1 cellular context compared by ENCODE assay signal in the genomic region with DNA sequence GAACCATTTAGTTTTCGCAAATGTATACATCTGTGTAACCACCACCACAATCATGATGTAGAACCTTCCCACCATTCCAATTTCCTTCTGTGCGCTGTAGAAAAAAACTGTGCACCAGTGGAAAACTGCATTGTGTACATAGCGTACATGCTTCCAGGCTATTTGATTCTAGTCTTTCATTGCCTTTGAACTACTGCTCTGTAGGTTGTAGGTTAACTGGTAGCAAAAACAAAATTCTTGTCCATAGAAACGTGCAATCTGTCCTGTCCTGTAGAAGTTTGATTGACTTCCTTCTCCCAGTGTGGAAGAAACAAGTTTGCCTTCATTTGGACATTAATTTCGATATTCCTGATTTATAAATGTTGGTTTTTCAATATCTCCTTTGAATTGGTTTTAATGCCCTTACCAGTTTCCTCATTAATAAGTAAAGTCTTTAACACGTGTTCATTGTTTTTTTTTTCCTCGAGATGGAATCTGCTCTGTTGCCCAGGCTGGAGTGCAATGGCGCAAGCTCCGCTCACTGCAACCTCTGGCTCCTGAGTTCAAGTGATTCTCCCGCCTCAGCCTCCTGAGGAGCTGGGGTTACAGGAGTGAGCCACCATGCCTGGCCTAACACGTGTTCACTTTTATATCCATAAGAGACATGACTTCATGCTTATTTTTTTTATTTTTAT.
TF ChIP-seq lines count a peak whose summit lies in the region.

No MANE protein-coding gene starts in this region.

TF ChIP-seq in HepG2, 621 proteins besides CTCF, POLR2A, EP300 and RAD21 (continued from another document and continues in another):
- TF ChIP-seq, protein P1, sequence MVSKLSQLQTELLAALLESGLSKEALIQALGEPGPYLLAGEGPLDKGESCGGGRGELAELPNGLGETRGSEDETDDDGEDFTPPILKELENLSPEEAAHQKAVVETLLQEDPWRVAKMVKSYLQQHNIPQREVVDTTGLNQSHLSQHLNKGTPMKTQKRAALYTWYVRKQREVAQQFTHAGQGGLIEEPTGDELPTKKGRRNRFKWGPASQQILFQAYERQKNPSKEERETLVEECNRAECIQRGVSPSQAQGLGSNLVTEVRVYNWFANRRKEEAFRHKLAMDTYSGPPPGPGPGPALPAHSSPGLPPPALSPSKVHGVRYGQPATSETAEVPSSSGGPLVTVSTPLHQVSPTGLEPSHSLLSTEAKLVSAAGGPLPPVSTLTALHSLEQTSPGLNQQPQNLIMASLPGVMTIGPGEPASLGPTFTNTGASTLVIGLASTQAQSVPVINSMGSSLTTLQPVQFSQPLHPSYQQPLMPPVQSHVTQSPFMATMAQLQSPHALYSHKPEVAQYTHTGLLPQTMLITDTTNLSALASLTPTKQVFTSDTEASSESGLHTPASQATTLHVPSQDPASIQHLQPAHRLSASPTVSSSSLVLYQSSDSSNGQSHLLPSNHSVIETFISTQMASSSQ (IDR thresholded peaks at IDR 0.05; ENCODE audit: low read depth), result peak; percentile 66
- TF ChIP-seq, protein P1 (CRISPR knock-in tag; IDR thresholded peaks at IDR 0.05; ENCODE audit: borderline replicate concordance), result no peak
- TF ChIP-seq, protein P2, sequence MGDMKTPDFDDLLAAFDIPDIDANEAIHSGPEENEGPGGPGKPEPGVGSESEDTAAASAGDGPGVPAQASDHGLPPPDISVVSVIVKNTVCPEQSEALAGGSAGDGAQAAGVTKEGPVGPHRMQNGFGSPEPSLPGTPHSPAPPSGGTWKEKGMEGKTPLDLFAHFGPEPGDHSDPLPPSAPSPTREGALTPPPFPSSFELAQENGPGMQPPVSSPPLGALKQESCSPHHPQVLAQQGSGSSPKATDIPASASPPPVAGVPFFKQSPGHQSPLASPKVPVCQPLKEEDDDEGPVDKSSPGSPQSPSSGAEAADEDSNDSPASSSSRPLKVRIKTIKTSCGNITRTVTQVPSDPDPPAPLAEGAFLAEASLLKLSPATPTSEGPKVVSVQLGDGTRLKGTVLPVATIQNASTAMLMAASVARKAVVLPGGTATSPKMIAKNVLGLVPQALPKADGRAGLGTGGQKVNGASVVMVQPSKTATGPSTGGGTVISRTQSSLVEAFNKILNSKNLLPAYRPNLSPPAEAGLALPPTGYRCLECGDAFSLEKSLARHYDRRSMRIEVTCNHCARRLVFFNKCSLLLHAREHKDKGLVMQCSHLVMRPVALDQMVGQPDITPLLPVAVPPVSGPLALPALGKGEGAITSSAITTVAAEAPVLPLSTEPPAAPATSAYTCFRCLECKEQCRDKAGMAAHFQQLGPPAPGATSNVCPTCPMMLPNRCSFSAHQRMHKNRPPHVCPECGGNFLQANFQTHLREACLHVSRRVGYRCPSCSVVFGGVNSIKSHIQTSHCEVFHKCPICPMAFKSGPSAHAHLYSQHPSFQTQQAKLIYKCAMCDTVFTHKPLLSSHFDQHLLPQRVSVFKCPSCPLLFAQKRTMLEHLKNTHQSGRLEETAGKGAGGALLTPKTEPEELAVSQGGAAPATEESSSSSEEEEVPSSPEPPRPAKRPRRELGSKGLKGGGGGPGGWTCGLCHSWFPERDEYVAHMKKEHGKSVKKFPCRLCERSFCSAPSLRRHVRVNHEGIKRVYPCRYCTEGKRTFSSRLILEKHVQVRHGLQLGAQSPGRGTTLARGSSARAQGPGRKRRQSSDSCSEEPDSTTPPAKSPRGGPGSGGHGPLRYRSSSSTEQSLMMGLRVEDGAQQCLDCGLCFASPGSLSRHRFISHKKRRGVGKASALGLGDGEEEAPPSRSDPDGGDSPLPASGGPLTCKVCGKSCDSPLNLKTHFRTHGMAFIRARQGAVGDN (CRISPR knock-in tag; IDR thresholded peaks at IDR 0.05), result peak; percentile 73
- TF ChIP-seq, protein P3, sequence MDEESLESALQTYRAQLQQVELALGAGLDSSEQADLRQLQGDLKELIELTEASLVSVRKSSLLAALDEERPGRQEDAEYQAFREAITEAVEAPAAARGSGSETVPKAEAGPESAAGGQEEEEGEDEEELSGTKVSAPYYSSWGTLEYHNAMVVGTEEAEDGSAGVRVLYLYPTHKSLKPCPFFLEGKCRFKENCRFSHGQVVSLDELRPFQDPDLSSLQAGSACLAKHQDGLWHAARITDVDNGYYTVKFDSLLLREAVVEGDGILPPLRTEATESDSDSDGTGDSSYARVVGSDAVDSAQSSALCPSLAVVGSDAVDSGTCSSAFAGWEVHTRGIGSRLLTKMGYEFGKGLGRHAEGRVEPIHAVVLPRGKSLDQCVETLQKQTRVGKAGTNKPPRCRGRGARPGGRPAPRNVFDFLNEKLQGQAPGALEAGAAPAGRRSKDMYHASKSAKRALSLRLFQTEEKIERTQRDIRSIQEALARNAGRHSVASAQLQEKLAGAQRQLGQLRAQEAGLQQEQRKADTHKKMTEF (CRISPR knock-in tag; IDR thresholded peaks at IDR 0.05), result peak; percentile 63
- TF ChIP-seq, protein P4, sequence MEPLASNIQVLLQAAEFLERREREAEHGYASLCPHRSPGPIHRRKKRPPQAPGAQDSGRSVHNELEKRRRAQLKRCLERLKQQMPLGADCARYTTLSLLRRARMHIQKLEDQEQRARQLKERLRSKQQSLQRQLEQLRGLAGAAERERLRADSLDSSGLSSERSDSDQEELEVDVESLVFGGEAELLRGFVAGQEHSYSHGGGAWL (CRISPR knock-in tag; IDR thresholded peaks at IDR 0.05), result no peak
- TF ChIP-seq HDAC1 (CRISPR knock-in tag; IDR thresholded peaks at IDR 0.05), result no peak; the same call in 1 of the 2 replicates
- TF ChIP-seq ZNF225 (CRISPR knock-in tag; IDR thresholded peaks at IDR 0.05), result no peak
- TF ChIP-seq TOPORS (CRISPR knock-in tag; IDR thresholded peaks at IDR 0.05), result no peak
- no peak for TF ChIP-seq MXD4 (CRISPR knock-in tag; IDR thresholded peaks at IDR 0.05)
- TF ChIP-seq ATAD3A (CRISPR knock-in tag; IDR thresholded peaks at IDR 0.05), result no peak
- no peak for TF ChIP-seq NR3C1 (CRISPR knock-in tag; IDR thresholded peaks at IDR 0.05)
- no peak for TF ChIP-seq CCDC6 (CRISPR knock-in tag; IDR thresholded peaks at IDR 0.05)
- TF ChIP-seq ZNF124 (CRISPR knock-in tag; IDR thresholded peaks at IDR 0.05), result no peak
- TF ChIP-seq, protein P5, sequence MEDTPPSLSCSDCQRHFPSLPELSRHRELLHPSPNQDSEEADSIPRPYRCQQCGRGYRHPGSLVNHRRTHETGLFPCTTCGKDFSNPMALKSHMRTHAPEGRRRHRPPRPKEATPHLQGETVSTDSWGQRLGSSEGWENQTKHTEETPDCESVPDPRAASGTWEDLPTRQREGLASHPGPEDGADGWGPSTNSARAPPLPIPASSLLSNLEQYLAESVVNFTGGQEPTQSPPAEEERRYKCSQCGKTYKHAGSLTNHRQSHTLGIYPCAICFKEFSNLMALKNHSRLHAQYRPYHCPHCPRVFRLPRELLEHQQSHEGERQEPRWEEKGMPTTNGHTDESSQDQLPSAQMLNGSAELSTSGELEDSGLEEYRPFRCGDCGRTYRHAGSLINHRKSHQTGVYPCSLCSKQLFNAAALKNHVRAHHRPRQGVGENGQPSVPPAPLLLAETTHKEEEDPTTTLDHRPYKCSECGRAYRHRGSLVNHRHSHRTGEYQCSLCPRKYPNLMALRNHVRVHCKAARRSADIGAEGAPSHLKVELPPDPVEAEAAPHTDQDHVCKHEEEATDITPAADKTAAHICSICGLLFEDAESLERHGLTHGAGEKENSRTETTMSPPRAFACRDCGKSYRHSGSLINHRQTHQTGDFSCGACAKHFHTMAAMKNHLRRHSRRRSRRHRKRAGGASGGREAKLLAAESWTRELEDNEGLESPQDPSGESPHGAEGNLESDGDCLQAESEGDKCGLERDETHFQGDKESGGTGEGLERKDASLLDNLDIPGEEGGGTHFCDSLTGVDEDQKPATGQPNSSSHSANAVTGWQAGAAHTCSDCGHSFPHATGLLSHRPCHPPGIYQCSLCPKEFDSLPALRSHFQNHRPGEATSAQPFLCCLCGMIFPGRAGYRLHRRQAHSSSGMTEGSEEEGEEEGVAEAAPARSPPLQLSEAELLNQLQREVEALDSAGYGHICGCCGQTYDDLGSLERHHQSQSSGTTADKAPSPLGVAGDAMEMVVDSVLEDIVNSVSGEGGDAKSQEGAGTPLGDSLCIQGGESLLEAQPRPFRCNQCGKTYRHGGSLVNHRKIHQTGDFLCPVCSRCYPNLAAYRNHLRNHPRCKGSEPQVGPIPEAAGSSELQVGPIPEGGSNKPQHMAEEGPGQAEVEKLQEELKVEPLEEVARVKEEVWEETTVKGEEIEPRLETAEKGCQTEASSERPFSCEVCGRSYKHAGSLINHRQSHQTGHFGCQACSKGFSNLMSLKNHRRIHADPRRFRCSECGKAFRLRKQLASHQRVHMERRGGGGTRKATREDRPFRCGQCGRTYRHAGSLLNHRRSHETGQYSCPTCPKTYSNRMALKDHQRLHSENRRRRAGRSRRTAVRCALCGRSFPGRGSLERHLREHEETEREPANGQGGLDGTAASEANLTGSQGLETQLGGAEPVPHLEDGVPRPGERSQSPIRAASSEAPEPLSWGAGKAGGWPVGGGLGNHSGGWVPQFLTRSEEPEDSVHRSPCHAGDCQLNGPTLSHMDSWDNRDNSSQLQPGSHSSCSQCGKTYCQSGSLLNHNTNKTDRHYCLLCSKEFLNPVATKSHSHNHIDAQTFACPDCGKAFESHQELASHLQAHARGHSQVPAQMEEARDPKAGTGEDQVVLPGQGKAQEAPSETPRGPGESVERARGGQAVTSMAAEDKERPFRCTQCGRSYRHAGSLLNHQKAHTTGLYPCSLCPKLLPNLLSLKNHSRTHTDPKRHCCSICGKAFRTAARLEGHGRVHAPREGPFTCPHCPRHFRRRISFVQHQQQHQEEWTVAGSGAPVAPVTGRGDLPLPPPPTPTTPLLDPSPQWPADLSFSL (CRISPR knock-in tag; IDR thresholded peaks at IDR 0.05), result no peak
- TF ChIP-seq ZNF839 (CRISPR knock-in tag; IDR thresholded peaks at IDR 0.05; ENCODE audit: borderline replicate concordance), result no peak
- TF ChIP-seq NFATC3 (CRISPR knock-in tag; IDR thresholded peaks at IDR 0.05), result no peak
- TF ChIP-seq ZNF850 (CRISPR knock-in tag; conservative IDR thresholded peaks at IDR 0.05), result no peak
- TF ChIP-seq DMAP1 (CRISPR knock-in tag; IDR thresholded peaks at IDR 0.05), result peak; percentile 79; the same call in 1 of the 2 replicates
- no peak for TF ChIP-seq ZKSCAN5 (CRISPR knock-in tag; IDR thresholded peaks at IDR 0.05)
- no peak for TF ChIP-seq HMGA1 (CRISPR knock-in tag; conservative IDR thresholded peaks at IDR 0.05)
- no peak for TF ChIP-seq ZNF543 (CRISPR knock-in tag; IDR thresholded peaks at IDR 0.05)
- TF ChIP-seq, protein P6, sequence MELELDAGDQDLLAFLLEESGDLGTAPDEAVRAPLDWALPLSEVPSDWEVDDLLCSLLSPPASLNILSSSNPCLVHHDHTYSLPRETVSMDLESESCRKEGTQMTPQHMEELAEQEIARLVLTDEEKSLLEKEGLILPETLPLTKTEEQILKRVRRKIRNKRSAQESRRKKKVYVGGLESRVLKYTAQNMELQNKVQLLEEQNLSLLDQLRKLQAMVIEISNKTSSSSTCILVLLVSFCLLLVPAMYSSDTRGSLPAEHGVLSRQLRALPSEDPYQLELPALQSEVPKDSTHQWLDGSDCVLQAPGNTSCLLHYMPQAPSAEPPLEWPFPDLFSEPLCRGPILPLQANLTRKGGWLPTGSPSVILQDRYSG (CRISPR knock-in tag; IDR thresholded peaks at IDR 0.05), result no peak
- TF ChIP-seq, protein P7, sequence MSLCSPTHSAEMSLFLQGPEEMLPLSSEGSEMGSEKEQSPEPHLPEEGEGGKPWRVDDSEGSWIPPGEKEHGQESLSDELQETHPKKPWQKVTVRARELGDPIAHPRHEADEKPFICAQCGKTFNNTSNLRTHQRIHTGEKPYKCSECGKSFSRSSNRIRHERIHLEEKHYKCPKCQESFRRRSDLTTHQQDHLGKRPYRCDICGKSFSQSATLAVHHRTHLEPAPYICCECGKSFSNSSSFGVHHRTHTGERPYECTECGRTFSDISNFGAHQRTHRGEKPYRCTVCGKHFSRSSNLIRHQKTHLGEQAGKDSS (CRISPR knock-in tag; IDR thresholded peaks at IDR 0.05; ENCODE audit: borderline replicate concordance, low read depth), result no peak
- TF ChIP-seq ZBTB38 (CRISPR knock-in tag; IDR thresholded peaks at IDR 0.05), result peak; percentile 94
- no peak for TF ChIP-seq ZNF558 (CRISPR knock-in tag; IDR thresholded peaks at IDR 0.05; ENCODE audit: borderline replicate concordance)
- no peak; the same call in 1 of the 2 replicates for TF ChIP-seq ZNF644 (CRISPR knock-in tag; IDR thresholded peaks at IDR 0.05; ENCODE audit: low read depth)
- TF ChIP-seq, protein P8, sequence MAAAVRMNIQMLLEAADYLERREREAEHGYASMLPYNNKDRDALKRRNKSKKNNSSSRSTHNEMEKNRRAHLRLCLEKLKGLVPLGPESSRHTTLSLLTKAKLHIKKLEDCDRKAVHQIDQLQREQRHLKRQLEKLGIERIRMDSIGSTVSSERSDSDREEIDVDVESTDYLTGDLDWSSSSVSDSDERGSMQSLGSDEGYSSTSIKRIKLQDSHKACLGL (CRISPR knock-in tag; IDR thresholded peaks at IDR 0.05), result no peak
- TF ChIP-seq TEAD3 (CRISPR knock-in tag; optimal IDR thresholded peaks at IDR 0.05; ENCODE audit: borderline replicate concordance), result peak; percentile 83
- TF ChIP-seq ZNF343 (CRISPR knock-in tag; IDR thresholded peaks at IDR 0.05), result no peak
- TF ChIP-seq RARA (CRISPR knock-in tag; IDR thresholded peaks at IDR 0.05), result peak; percentile 74
- TF ChIP-seq RFXANK (CRISPR knock-in tag; IDR thresholded peaks at IDR 0.05), result peak; percentile 56; the same call in 1 of the 2 replicates
- peak; percentile 59; the same call in 1 of the 2 replicates for TF ChIP-seq NCOR1 (IDR thresholded peaks at IDR 0.05; ENCODE audit: borderline replicate concordance, low read length)
- TF ChIP-seq ZSCAN30 (CRISPR knock-in tag; IDR thresholded peaks at IDR 0.05), result no peak
- no peak for TF ChIP-seq ZNF207 (IDR thresholded peaks at IDR 0.05; ENCODE audit: borderline replicate concordance)
- peak; percentile 80 for TF ChIP-seq ASH2L (IDR thresholded peaks at IDR 0.05; ENCODE audit: insufficient read length, low read depth, low read length)
- TF ChIP-seq FOSL2 (CRISPR knock-in tag; IDR thresholded peaks at IDR 0.05), result no peak
- TF ChIP-seq, protein P9, sequence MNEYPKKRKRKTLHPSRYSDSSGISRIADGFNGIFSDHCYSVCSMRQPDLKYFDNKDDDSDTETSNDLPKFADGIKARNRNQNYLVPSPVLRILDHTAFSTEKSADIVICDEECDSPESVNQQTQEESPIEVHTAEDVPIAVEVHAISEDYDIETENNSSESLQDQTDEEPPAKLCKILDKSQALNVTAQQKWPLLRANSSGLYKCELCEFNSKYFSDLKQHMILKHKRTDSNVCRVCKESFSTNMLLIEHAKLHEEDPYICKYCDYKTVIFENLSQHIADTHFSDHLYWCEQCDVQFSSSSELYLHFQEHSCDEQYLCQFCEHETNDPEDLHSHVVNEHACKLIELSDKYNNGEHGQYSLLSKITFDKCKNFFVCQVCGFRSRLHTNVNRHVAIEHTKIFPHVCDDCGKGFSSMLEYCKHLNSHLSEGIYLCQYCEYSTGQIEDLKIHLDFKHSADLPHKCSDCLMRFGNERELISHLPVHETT (CRISPR knock-in tag; conservative IDR thresholded peaks at IDR 0.05), result 0 out of 2 replicates have a peak, but pooled peaks have one; percentile 10
- no peak for TF ChIP-seq HCFC1 (IDR thresholded peaks at IDR 0.05; ENCODE audit: low read depth, low read length)
- no peak for TF ChIP-seq RORA (CRISPR knock-in tag; IDR thresholded peaks at IDR 0.05)
